17 cellular contexts compared by ENCODE assay signal in the genomic region with DNA sequence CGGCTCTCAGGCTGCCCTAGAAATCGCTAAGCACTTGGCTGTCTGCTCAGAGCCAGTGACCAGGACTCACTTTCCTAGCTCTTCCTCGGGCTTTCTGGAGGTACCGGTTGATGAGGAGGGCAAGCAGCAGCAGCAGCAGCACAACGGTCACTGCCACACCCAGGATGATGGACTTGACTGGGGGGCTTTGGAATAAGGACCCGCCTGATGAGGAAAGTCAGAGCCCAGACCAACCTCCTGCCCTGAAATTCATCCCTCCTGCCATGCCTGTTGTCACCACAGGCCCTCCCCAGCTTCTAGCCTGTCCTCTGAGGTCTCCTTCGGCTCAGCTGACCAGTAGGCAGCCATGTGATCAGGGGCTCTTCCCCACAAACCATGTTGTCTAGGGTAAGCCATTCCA. TPM values are rescaled to one million over a fixed set of nuclear protein-coding genes. Genes with fewer than 3 reads are reported as not detected.
DNase-seq lines count a peak whose midpoint lies in the region; TF ChIP-seq lines count a peak whose summit lies in the region.
"Had no signal": no experiment of that assay in that cellular context is flagged by ENCODE, and none has a peak within 500 bp of the region (broad histone marks: within the 10 kb centered on the region; RNA-seq: fewer than 3 reads in every experiment).

No MANE protein-coding gene starts in this region.

- no peak overlapping the region for H3K27ac Mint-ChIP-seq in activated CD4-positive, alpha-beta memory T cell treated with anti-CD3 and anti-CD28 coated beads, Interleukin-2, amount 10 ng/mL, durations not matched to agents 7 days and 5 days
- no peak overlapping the region for H3K27ac Mint-ChIP-seq in activated CD4-positive, alpha-beta memory T cell treated with anti-CD3 and anti-CD28 coated beads for 36 hours
- peak overlapping the region; percentile 73 for H3K27ac Mint-ChIP-seq in dendritic cell treated with granulocyte-macrophage colony-stimulating factor and Interleukin-4, amounts not matched to agents 40 ng/mL and 50 ng/mL, for 4 days
- H3K27ac Mint-ChIP-seq: CD4-positive, alpha-beta T cell; GM23338 had no signal

- H3K4me2 ChIP-seq in mammary epithelial cell (ENCODE audit: insufficient read depth, low read depth, low read length): no peak overlapping the region
- H3K4me2 ChIP-seq: BLaER1, GM23338 had no signal

- H3K4me3 ChIP-seq in neutrophil (ENCODE audit: low read depth in 1 of 2, low read length in 1 of 2): no peak overlapping the region
- H3K4me3 ChIP-seq in mammary epithelial cell (replicated peaks in 1 of 3; ENCODE audit: insufficient read depth in 1 of 3, low read depth in 2 of 3, low read length in 3 of 3): no peak overlapping the region
- H3K4me3 ChIP-seq: BLaER1, GM23338 had no signal

- no peak overlapping the region for H3K4me3 Mint-ChIP-seq in activated CD4-positive, alpha-beta memory T cell treated with anti-CD3 and anti-CD28 coated beads, Interleukin-2, amount 10 ng/mL, durations not matched to agents 7 days and 5 days
- H3K4me3 Mint-ChIP-seq in activated CD4-positive, alpha-beta memory T cell treated with anti-CD3 and anti-CD28 coated beads for 36 hours: no peak overlapping the region
- no peak overlapping the region for H3K4me3 Mint-ChIP-seq in dendritic cell treated with granulocyte-macrophage colony-stimulating factor and Interleukin-4, amounts not matched to agents 40 ng/mL and 50 ng/mL, for 4 days
- H3K4me3 Mint-ChIP-seq: CD4-positive, alpha-beta T cell; GM23338 had no signal

- H2AFZ ChIP-seq in mammary epithelial cell (ENCODE audit: low read depth, low read length): no peak overlapping the region
- H2AFZ ChIP-seq: GM23338 had no signal

- H3K27ac ChIP-seq in neutrophil (peak overlapping the region; percentile 99), mammary epithelial cell (ENCODE audit: insufficient read depth, low read depth, low read length) (no peak overlapping the region)
- H3K27ac ChIP-seq: 22Rv1, BLaER1 had no signal

- 90% methylated on average over 7 of the region's 7 CpGs for WGBS in mammary epithelial cell (ENCODE audit: low coverage, missing lambda C conversion rate)

- POLR2A ChIA-PET in activated CD4-positive, alpha-beta memory T cell treated with anti-CD3 and anti-CD28 coated beads, Interleukin-2, amount 10 ng/mL, durations not matched to agents 7 days and 5 days (lab: Charles Lee): interaction anchor here (1.2 kb wide), 1 partner anchor 16 kb away, joined by 7 read pairs; a partner anchor contains a TSS
- POLR2A ChIA-PET in activated CD4-positive, alpha-beta memory T cell treated with anti-CD3 and anti-CD28 coated beads for 36 hours (lab: Charles Lee): no interaction called here

- no TSS peak for BruUV-seq in mammary epithelial cell (replicated peaks; lab: Mats Ljungman, UMichigan)

- TF ChIP-seq CTCF in neutrophil (IDR thresholded peaks at IDR 0.05) (no peak), mammary epithelial cell (conservative IDR thresholded peaks at IDR 0.05 in 1 of 2, IDR thresholded peaks at IDR 0.05 in 1 of 2; ENCODE audit: extremely low read depth in 1 of 2, insufficient read depth in 1 of 2, low read depth in 1 of 2, low read length in 2 of 2) (no peak)

- no peaks in the 10 kb centered on the region for H3K36me3 ChIP-seq in neutrophil
- H3K36me3 ChIP-seq in mammary epithelial cell (ENCODE audit: insufficient read depth, low read length): no peaks in the 10 kb centered on the region

- peak; percentile 12 for DNase-seq in activated CD4-positive, alpha-beta memory T cell treated with anti-CD3 and anti-CD28 coated beads, Interleukin-2, amount 10 ng/mL, durations not matched to agents 7 days and 5 days
- DNase-seq in activated CD4-positive, alpha-beta memory T cell treated with anti-CD3 and anti-CD28 coated beads for 36 hours: no peak
- DNase-seq in mammary epithelial cell (no peak), superior temporal gyrus (ENCODE audit: extremely low spot score) (no peak), NCI-H2029 treated with DMSO at 0.1 percent for 48 hours (lab: John Stamatoyannopoulos, UW) (no peak)
- DNase-seq: Calu3; CD4-positive, alpha-beta T cell; DMS 273 treated with DMSO at 0.1 percent for 48 hours; DMS79; H7 had no signal

- in situ Hi-C loops in mammary epithelial cell (cut with MboI; ENCODE audit: low sequenced_read_pairs in 2 of 2): loop anchor here in 1 of 2 donors (5.0 kb wide), 1 partner anchor 92 kb away; no protein-coding TSS in a partner anchor

- dilution Hi-C loops in mammary epithelial cell (cut with HindIII; ENCODE audit: low sequenced_read_pairs): loop anchor here (5.0 kb wide), 1 partner anchor 92 kb away; no protein-coding TSS in a partner anchor

- no peaks in the 10 kb centered on the region for H3K79me2 ChIP-seq in mammary epithelial cell (ENCODE audit: insufficient read depth, low read length)

- H3K36me3 Mint-ChIP-seq in activated CD4-positive, alpha-beta memory T cell treated with anti-CD3 and anti-CD28 coated beads, Interleukin-2, amount 10 ng/mL, durations not matched to agents 7 days and 5 days (ENCODE audit: low read depth): peaks cover 6% of the 10 kb centered on the region
- peaks cover 4% of the 10 kb centered on the region for H3K36me3 Mint-ChIP-seq in activated CD4-positive, alpha-beta memory T cell treated with anti-CD3 and anti-CD28 coated beads for 36 hours
- no peaks in the 10 kb centered on the region for H3K36me3 Mint-ChIP-seq in dendritic cell treated with granulocyte-macrophage colony-stimulating factor and Interleukin-4, amounts not matched to agents 40 ng/mL and 50 ng/mL, for 4 days (ENCODE audit: low read depth)

- H3K4me1 ChIP-seq in neutrophil (ENCODE audit: control insufficient read depth in 1 of 2, insufficient read depth in 1 of 2, low read depth in 1 of 2, low read length in 1 of 2): peaks cover 66 to 68% of the 10 kb centered on the region in 2 experiments
- H3K4me1 ChIP-seq in mammary epithelial cell (ENCODE audit: insufficient read depth, low read length): peaks cover 12% of the 10 kb centered on the region

- intact Hi-C loops in activated CD4-positive, alpha-beta memory T cell treated with anti-CD3 and anti-CD28 coated beads for 36 hours (cut with micrococcal nuclease): loop anchor here (5.0 kb wide), 1 partner anchor 112 kb away; a partner anchor contains a TSS
- intact Hi-C loops in dendritic cell treated with granulocyte-macrophage colony-stimulating factor and Interleukin-4, amounts not matched to agents 40 ng/mL and 50 ng/mL, for 4 days (cut with micrococcal nuclease): no loop called here
- intact Hi-C loops in mammary epithelial cell (cut with micrococcal nuclease): no loop called here

- H3K9me3 ChIP-seq in neutrophil (no peaks in the 10 kb centered on the region), mammary epithelial cell (replicated peaks; ENCODE audit: insufficient read depth, low read length) (peaks cover 1% of the 10 kb centered on the region)

- H3K9ac ChIP-seq in mammary epithelial cell (ENCODE audit: insufficient read depth, low read length): no peak overlapping the region
- H3K9ac ChIP-seq: BLaER1 had no signal

- no peaks in the 10 kb centered on the region for H4K20me1 ChIP-seq in mammary epithelial cell (ENCODE audit: insufficient read depth, low read length)
- H4K20me1 ChIP-seq: BLaER1 had no signal

- H3K4me1 Mint-ChIP-seq in activated CD4-positive, alpha-beta memory T cell treated with anti-CD3 and anti-CD28 coated beads, Interleukin-2, amount 10 ng/mL, durations not matched to agents 7 days and 5 days: peaks cover 50% of the 10 kb centered on the region
- H3K4me1 Mint-ChIP-seq in activated CD4-positive, alpha-beta memory T cell treated with anti-CD3 and anti-CD28 coated beads for 36 hours (ENCODE audit: low read depth): peaks cover 15% of the 10 kb centered on the region
- H3K4me1 Mint-ChIP-seq in dendritic cell treated with granulocyte-macrophage colony-stimulating factor and Interleukin-4, amounts not matched to agents 40 ng/mL and 50 ng/mL, for 4 days (ENCODE audit: low read depth): peaks cover 69% of the 10 kb centered on the region

- CTCF ChIA-PET in activated CD4-positive, alpha-beta memory T cell treated with anti-CD3 and anti-CD28 coated beads, Interleukin-2, amount 10 ng/mL, durations not matched to agents 7 days and 5 days (lab: Charles Lee): no interaction called here
- CTCF ChIA-PET in activated CD4-positive, alpha-beta memory T cell treated with anti-CD3 and anti-CD28 coated beads for 36 hours (lab: Charles Lee): no interaction called here
- CTCF ChIA-PET in mammary epithelial cell (lab: Charles Lee; ENCODE audit: low non-redundant PET): no interaction called here

- H3K27me3 ChIP-seq in neutrophil (no peaks in the 10 kb centered on the region), mammary epithelial cell (ENCODE audit: insufficient read depth, low read length) (no peaks in the 10 kb centered on the region)
- H3K27me3 ChIP-seq: BLaER1 had no signal

- peaks cover under 1% of the 10 kb centered on the region for H3K27me3 Mint-ChIP-seq in activated CD4-positive, alpha-beta memory T cell treated with anti-CD3 and anti-CD28 coated beads, Interleukin-2, amount 10 ng/mL, durations not matched to agents 7 days and 5 days
- no peaks in the 10 kb centered on the region for H3K27me3 Mint-ChIP-seq in activated CD4-positive, alpha-beta memory T cell treated with anti-CD3 and anti-CD28 coated beads for 36 hours
- no peaks in the 10 kb centered on the region for H3K27me3 Mint-ChIP-seq in dendritic cell treated with granulocyte-macrophage colony-stimulating factor and Interleukin-4, amounts not matched to agents 40 ng/mL and 50 ng/mL, for 4 days
- H3K27me3 Mint-ChIP-seq: CD4-positive, alpha-beta T cell had no signal

- peaks cover 5% of the 10 kb centered on the region for H3K9me3 Mint-ChIP-seq in activated CD4-positive, alpha-beta memory T cell treated with anti-CD3 and anti-CD28 coated beads, Interleukin-2, amount 10 ng/mL, durations not matched to agents 7 days and 5 days
- peaks cover 7% of the 10 kb centered on the region for H3K9me3 Mint-ChIP-seq in activated CD4-positive, alpha-beta memory T cell treated with anti-CD3 and anti-CD28 coated beads for 36 hours
- H3K9me3 Mint-ChIP-seq in dendritic cell treated with granulocyte-macrophage colony-stimulating factor and Interleukin-4, amounts not matched to agents 40 ng/mL and 50 ng/mL, for 4 days: peaks cover 7% of the 10 kb centered on the region
- H3K9me3 Mint-ChIP-seq: CD4-positive, alpha-beta T cell had no signal

RNA-seq across cellular contexts. Expression of a gene that starts 16.2 kb away (rescaled TPM):
- 10 to 100 TPM; 19.2 to 21.5 TPM for total RNA-seq in activated CD4-positive, alpha-beta memory T cell treated with anti-CD3 and anti-CD28 coated beads, Interleukin-2, amount 10 ng/mL, durations not matched to agents 7 days and 5 days
- total RNA-seq in activated CD4-positive, alpha-beta memory T cell treated with anti-CD3 and anti-CD28 coated beads for 36 hours: 1 to 10 TPM; 7.4 to 7.5 TPM
- total RNA-seq in mammary epithelial cell: under 1 TPM; under 0.01 to 0.16 TPM
- 0.07 TPM for polyA plus RNA-seq in mammary epithelial cell
- polyA minus RNA-seq in mammary epithelial cell: not detected
- total RNA-seq: A673, Calu3, G401, H7 had no signal
- polyA plus RNA-seq: GM23338 had no signal

RNA-seq across cellular contexts. Expression of a gene that starts 21.8 kb away (rescaled TPM):
- not detected for total RNA-seq in activated CD4-positive, alpha-beta memory T cell treated with anti-CD3 and anti-CD28 coated beads, Interleukin-2, amount 10 ng/mL, durations not matched to agents 7 days and 5 days
- total RNA-seq in activated CD4-positive, alpha-beta memory T cell treated with anti-CD3 and anti-CD28 coated beads for 36 hours: not detected
- 100 to 1,000 TPM in 1 of 2 donors, 10 to 100 TPM in 1; 30.0 to 142 TPM for total RNA-seq in mammary epithelial cell
- 91.0 TPM for polyA plus RNA-seq in mammary epithelial cell
- 74.3 TPM for polyA minus RNA-seq in mammary epithelial cell
- total RNA-seq: A673; Calu3; CD4-positive, alpha-beta T cell; G401; GM23338; H7 had no signal
- polyA plus RNA-seq: GM23338 had no signal

RNA-seq across cellular contexts. Expression of a gene that starts 30.6 kb away (rescaled TPM):
- total RNA-seq in activated CD4-positive, alpha-beta memory T cell treated with anti-CD3 and anti-CD28 coated beads, Interleukin-2, amount 10 ng/mL, durations not matched to agents 7 days and 5 days: not detected
- total RNA-seq in activated CD4-positive, alpha-beta memory T cell treated with anti-CD3 and anti-CD28 coated beads for 36 hours: not detected
- total RNA-seq in mammary epithelial cell: 1 to 10 TPM in 1 of 2 donors, under 1 TPM in 1; 0.83 to 2.1 TPM
- polyA plus RNA-seq in mammary epithelial cell: 3.0 TPM
- polyA minus RNA-seq in mammary epithelial cell: 11.9 TPM
- total RNA-seq: A673; Calu3; CD4-positive, alpha-beta T cell; G401; GM23338; H7 had no signal
- polyA plus RNA-seq: GM23338 had no signal

RNA-seq across cellular contexts. Expression of a gene that starts 43.4 kb away (rescaled TPM):
- not detected for total RNA-seq in activated CD4-positive, alpha-beta memory T cell treated with anti-CD3 and anti-CD28 coated beads, Interleukin-2, amount 10 ng/mL, durations not matched to agents 7 days and 5 days
- total RNA-seq in activated CD4-positive, alpha-beta memory T cell treated with anti-CD3 and anti-CD28 coated beads for 36 hours: not detected
- not detected for total RNA-seq in mammary epithelial cell
- polyA plus RNA-seq in mammary epithelial cell: not detected
- not detected for polyA minus RNA-seq in mammary epithelial cell
- total RNA-seq: A673; Calu3; CD4-positive, alpha-beta T cell; G401; GM23338; H7 had no signal
- polyA plus RNA-seq: GM23338 had no signal

Comparison
In these comparisons a context has a peak if more than half of its experiments do, and no peak if none do; other contexts are left out.
1. RNA of a gene that starts 16.2 kb away (total RNA-seq): 19.2 to 21.5 TPM in activated CD4-positive, alpha-beta memory T cell treated with anti-CD3 and anti-CD28 coated beads, Interleukin-2, amount 10 ng/mL, durations not matched to agents 7 days and 5 days and 7.4 to 7.5 TPM in activated CD4-positive, alpha-beta memory T cell treated with anti-CD3 and anti-CD28 coated beads for 36 hours; under 0.01 to 0.16 TPM in mammary epithelial cell; every median in the first group is over 4 times any median in the second.
2. RNA of a gene that starts 21.8 kb away (total RNA-seq): 30.0 to 142 TPM in mammary epithelial cell; not detected in activated CD4-positive, alpha-beta memory T cell treated with anti-CD3 and anti-CD28 coated beads, Interleukin-2, amount 10 ng/mL, durations not matched to agents 7 days and 5 days and not detected in activated CD4-positive, alpha-beta memory T cell treated with anti-CD3 and anti-CD28 coated beads for 36 hours; every median in the first group is over 10 times any median in the second.